Comparison of ENCODE assay signal across 8 cellular contexts in the genomic region with DNA sequence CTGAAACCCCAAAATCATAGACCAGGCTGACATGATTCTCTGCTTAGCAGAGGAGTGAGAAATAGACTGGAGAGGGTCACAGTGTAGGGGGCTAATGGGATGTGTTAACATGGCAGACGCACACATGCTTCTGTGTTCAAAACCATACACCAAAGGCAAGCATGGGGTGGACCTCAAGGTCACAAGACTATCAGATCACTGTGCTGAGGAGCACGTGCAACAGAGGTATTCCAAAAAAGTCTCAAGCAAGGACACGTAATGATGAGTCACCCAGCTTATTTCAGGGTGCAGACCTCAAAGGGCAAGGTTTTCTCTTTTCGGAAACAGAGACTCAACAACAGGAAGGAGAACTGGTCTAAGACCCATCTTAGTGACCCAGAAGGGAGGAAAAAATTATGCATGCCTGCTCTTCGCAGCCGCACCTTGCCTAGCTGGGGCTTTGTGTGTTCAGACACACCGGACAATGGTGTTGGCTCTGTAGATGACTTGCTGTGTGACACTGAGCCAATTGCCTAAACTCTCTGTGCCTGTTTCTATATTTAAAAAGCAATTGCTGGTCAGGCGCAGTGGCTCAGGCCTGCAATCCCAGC.
DNase-seq lines count a peak whose midpoint lies in the region; ATAC-seq and TF ChIP-seq lines count a peak whose summit lies in the region.

No MANE protein-coding gene starts in this region.

- TF ChIP-seq CTCF in GM12864 (IDR thresholded peaks at IDR 0.05; ENCODE audit: low read depth, low read length, missing control alignments) (no peak), astrocyte of the spinal cord (IDR thresholded peaks at IDR 0.05; ENCODE audit: low read depth, low read length) (no peak)

- in situ Hi-C loops in astrocyte of the spinal cord (cut with HindIII; ENCODE audit: low sequenced_read_pairs): no loop called here

- H3K4me3 ChIP-seq in GM12864 (ENCODE audit: low read depth, low read length): no peak overlapping the region
- no peak overlapping the region for H3K4me3 ChIP-seq in astrocyte of the spinal cord (ENCODE audit: low read depth, low read length)

- peak; percentile 66 for DNase-seq in GM12864 (ENCODE audit: low read depth)
- peak; percentile 54 for DNase-seq in SW480 (ENCODE audit: low spot score)
- peak; percentile 51 for DNase-seq in astrocyte of the spinal cord (ENCODE audit: low read depth, low spot score)
- peak; percentile 36 to 48 for DNase-seq in stimulated activated CD8-positive, alpha-beta memory T cell treated with anti-CD3 and anti-CD28 coated beads, Interleukin-15, amount 100 ng/mL, for 48 hours (ENCODE audit: low read depth in 2 of 2)
- DNase-seq in DMS53 treated with DMSO at 0.1 percent for 48 hours (lab: John Stamatoyannopoulos, UW; ENCODE audit: unreplicated experiment): no peak
- DNase-seq in NCI-H82 (lab: John Stamatoyannopoulos, UW): no peak
- no peak for DNase-seq in SHP77 (lab: John Stamatoyannopoulos, UW)

- ATAC-seq in HG02798 (IDR thresholded peaks at IDR 0.05; ENCODE audit: poor library complexity, unreplicated experiment): peak; percentile 67

Comparison
In these comparisons a context has a peak if more than half of its experiments do, and no peak if none do; other contexts are left out.
1. DNase-seq: peak in GM12864 (single experiment), SW480 (single experiment), astrocyte of the spinal cord (single experiment) and stimulated activated CD8-positive, alpha-beta memory T cell treated with anti-CD3 and anti-CD28 coated beads, Interleukin-15, amount 100 ng/mL, for 48 hours (2 of 2); none in DMS53 treated with DMSO at 0.1 percent for 48 hours (single experiment), NCI-H82 (single experiment) and SHP77 (0 of 2).